Comparison of ENCODE assay signal across 18 cellular contexts in the genomic region with DNA sequence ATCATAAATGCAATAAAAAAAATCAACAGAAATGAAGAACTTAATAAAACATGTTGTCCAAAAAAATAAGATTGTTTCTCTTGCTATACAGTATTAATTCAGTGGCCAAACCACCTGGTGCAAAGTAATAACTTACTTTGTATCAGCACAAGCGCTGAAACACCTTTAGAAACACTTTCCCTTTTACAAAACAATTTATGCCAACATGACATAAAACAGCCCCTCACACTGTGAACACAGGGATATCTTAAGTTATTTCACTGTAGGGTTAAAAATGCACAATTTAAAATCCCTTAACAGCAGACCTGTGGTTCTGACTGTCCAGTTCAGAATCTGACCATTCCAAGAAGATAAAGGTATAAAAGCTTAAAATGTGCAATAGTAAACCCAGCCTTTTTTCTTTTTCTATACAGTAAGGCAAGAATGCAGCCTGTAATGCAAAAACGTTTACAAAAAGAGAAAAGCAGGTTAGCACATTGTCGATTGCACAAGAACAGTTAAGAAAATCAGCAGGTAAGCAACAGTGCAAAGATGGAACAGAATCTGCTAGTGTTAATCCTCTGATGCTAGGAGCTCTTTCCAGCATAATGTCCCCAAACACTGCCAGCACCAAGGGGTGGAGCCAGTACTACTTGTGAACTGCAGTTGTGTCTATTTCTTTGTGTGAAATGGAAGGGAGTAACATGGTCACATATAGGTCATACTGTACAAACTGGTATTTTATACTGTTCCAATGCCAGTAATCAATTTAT.
DNase-seq lines count a peak whose midpoint lies in the region; ATAC-seq and TF ChIP-seq lines count a peak whose summit lies in the region.
"Had no signal": no experiment of that assay in that cellular context is flagged by ENCODE, and none has a peak within 500 bp of the region (broad histone marks: within the 10 kb centered on the region; RNA-seq: fewer than 3 reads in every experiment).

No MANE protein-coding gene starts in this region.

- H3K27ac Mint-ChIP-seq in activated naive CD4-positive, alpha-beta T cell treated with anti-CD3 and anti-CD28 coated beads, Interleukin-2, amount 50 U/mL, for 24 hours: peak overlapping the region; percentile 38

- H3K4me1 Mint-ChIP-seq in activated naive CD4-positive, alpha-beta T cell treated with anti-CD3 and anti-CD28 coated beads, Interleukin-2, amount 50 U/mL, for 24 hours: peaks cover 30% of the 10 kb centered on the region

- H3K9me3 Mint-ChIP-seq in activated naive CD4-positive, alpha-beta T cell treated with anti-CD3 and anti-CD28 coated beads, Interleukin-2, amount 50 U/mL, for 24 hours: no peaks in the 10 kb centered on the region

- no peak for ATAC-seq in GM21526 (IDR thresholded peaks at IDR 0.05; ENCODE audit: low FRiP score, unreplicated experiment)
- ATAC-seq: sciatic nerve had no signal

- no peaks in the 10 kb centered on the region for H3K9me3 ChIP-seq in HEK293 (ENCODE audit: control insufficient read depth, insufficient read depth, low read depth, low read length)
- H3K9me3 ChIP-seq: suprapubic skin had no signal

- H3K36me3 ChIP-seq in HEK293 (ENCODE audit: control insufficient read depth in 2 of 2, insufficient read depth in 1 of 2, low read length in 2 of 2): peaks cover 0 to 72% of the 10 kb centered on the region in 2 experiments; a peak in 1 of 3 replicates

- CTCF ChIA-PET in HEK293 (lab: Yijun Ruan, JAX): interaction anchor here (0.7 to 1.2 kb wide), 2 partner anchors 11 to 828 kb away, joined by 3 to 6 read pairs; no protein-coding TSS in a partner anchor

- no peak overlapping the region for H3K27ac ChIP-seq in HEK293 (ENCODE audit: extremely low read depth, low read depth, low read length)
- H3K27ac ChIP-seq: RWPE1, suprapubic skin had no signal

- no peak overlapping the region for H3K4me3 Mint-ChIP-seq in activated naive CD4-positive, alpha-beta T cell treated with anti-CD3 and anti-CD28 coated beads, Interleukin-2, amount 50 U/mL, for 24 hours

- DNase-seq in activated naive CD4-positive, alpha-beta T cell treated with anti-CD3 and anti-CD28 coated beads, Interleukin-2, amount 50 U/mL, for 16 hours: no peak
- DNase-seq in globus pallidus (ENCODE audit: low spot score) (peak; percentile 28), pons (ENCODE audit: low spot score) (peak; percentile 63), NCI-H1436 treated with DMSO at 0.1 percent for 48 hours (lab: John Stamatoyannopoulos, UW) (no peak), NCI-H1105 treated with DMSO at 0.1 percent for 48 hours (lab: John Stamatoyannopoulos, UW) (no peak)
- DNase-seq: AML-193; caudate nucleus; effector CD4-positive, alpha-beta T cell; kidney; NK-92 treated with Interleukin-12 subunit alpha and Interleukin-12 subunit beta, amount 100 ng/mL, for 24 hours; stimulated activated CD4-positive, alpha-beta T cell treated with anti-CD3 and anti-CD28 coated beads, Interleukin-1b, Interleukin-23, amount 100 ng/mL, for 48 hours; SW 1271 had no signal

- peaks cover 15% of the 10 kb centered on the region for H3K36me3 Mint-ChIP-seq in activated naive CD4-positive, alpha-beta T cell treated with anti-CD3 and anti-CD28 coated beads, Interleukin-2, amount 50 U/mL, for 24 hours

- H3K4me1 ChIP-seq in HEK293 (ENCODE audit: control insufficient read depth, insufficient read depth, low read length): peaks cover 12% of the 10 kb centered on the region

- POLR2A ChIA-PET in HEK293 (lab: Yijun Ruan, JAX): no interaction called here

- no peak overlapping the region for H3K4me3 ChIP-seq in HEK293 (ENCODE audit: low read depth, low read length)
- H3K4me3 ChIP-seq: suprapubic skin had no signal

- no peaks in the 10 kb centered on the region for H3K27me3 Mint-ChIP-seq in activated naive CD4-positive, alpha-beta T cell treated with anti-CD3 and anti-CD28 coated beads, Interleukin-2, amount 50 U/mL, for 24 hours

- TF ChIP-seq CTCF in HEK293 (tag by site-specific recombination; IDR thresholded peaks at IDR 0.05): no peak

TF ChIP-seq in HEK293, 187 proteins besides CTCF, POLR2A, EP300 and RAD21:
- TF ChIP-seq ZNF169 (tag by site-specific recombination; IDR thresholded peaks at IDR 0.05) (no peak), SALL2 (tag by site-specific recombination; IDR thresholded peaks at IDR 0.05; ENCODE audit: borderline replicate concordance) (no peak), KLF1 (tag by site-specific recombination; IDR thresholded peaks at IDR 0.05) (no peak), SCRT2 (tag by site-specific recombination; IDR thresholded peaks at IDR 0.05) (peak; percentile 50), ZNF670 (tag by site-specific recombination; IDR thresholded peaks at IDR 0.05; ENCODE audit: low read depth) (no peak), ZNF223 (tag by site-specific recombination; IDR thresholded peaks at IDR 0.05) (no peak)

Comparison
In these comparisons a context has a peak if more than half of its experiments do, and no peak if none do; other contexts are left out.
1. DNase-seq: peak in globus pallidus (single experiment) and pons (single experiment); none in activated naive CD4-positive, alpha-beta T cell treated with anti-CD3 and anti-CD28 coated beads, Interleukin-2, amount 50 U/mL, for 16 hours (single experiment), NCI-H1436 treated with DMSO at 0.1 percent for 48 hours (single experiment) and NCI-H1105 treated with DMSO at 0.1 percent for 48 hours (single experiment).